Comparison of ENCODE assay signal across 18 cellular contexts in genomic region chr1:38039386-38039933, GRCh38. TPM values are rescaled to one million over a fixed set of nuclear protein-coding genes. Genes with fewer than 3 reads are reported as not detected.
DNase-seq lines count a peak whose midpoint lies in the region; ATAC-seq and TF ChIP-seq lines count a peak whose summit lies in the region.
"Had no signal": no experiment of that assay in that cellular context is flagged by ENCODE, and none has a peak within 500 bp of the region (broad histone marks: within the 10 kb centered on the region; RNA-seq: fewer than 3 reads in every experiment).

No MANE protein-coding gene starts in this region.

- no peaks in the 10 kb centered on the region for H3K9me3 Mint-ChIP-seq in mesothelial cell of epicardium

- H3F3A ChIP-seq in GM23248 (ENCODE audit: insufficient read depth): peaks cover 10% of the 10 kb centered on the region; the same call in 1 of the 2 replicates

- no peaks in the 10 kb centered on the region for H3K36me3 Mint-ChIP-seq in mesothelial cell of epicardium

- H4K91ac ChIP-seq in mesenchymal stem cell (ENCODE audit: low read length): no peak overlapping the region

- H3K9me2 ChIP-seq in GM23248 (ENCODE audit: insufficient read depth): no peaks in the 10 kb centered on the region

- no peak overlapping the region for H2AK5ac ChIP-seq in mesenchymal stem cell (ENCODE audit: low read length, severe bottlenecking)

- H3K23ac ChIP-seq in mesenchymal stem cell (ENCODE audit: low read length in 2 of 2): no peak overlapping the region

- no peak overlapping the region for H3K18ac ChIP-seq in mesenchymal stem cell (ENCODE audit: low read depth in 1 of 2, low read length in 2 of 2)

- no peaks in the 10 kb centered on the region for H3K79me1 ChIP-seq in mesenchymal stem cell (replicated peaks; ENCODE audit: low read length, poor library complexity, severe bottlenecking)

- no peak overlapping the region for H2AFZ ChIP-seq in GM23248
- no peak overlapping the region for H2AFZ ChIP-seq in mesenchymal stem cell (ENCODE audit: low read depth, low read length)

- H3K4me1 ChIP-seq in BLaER1 (peaks cover 18% of the 10 kb centered on the region), GM23248 (ENCODE audit: insufficient read depth) (peaks cover 12% of the 10 kb centered on the region), mesenchymal stem cell (ENCODE audit: control insufficient read depth, insufficient read depth, low read depth, low read length) (peaks cover 14% of the 10 kb centered on the region)

- H3K36me3 ChIP-seq in BLaER1: no peaks in the 10 kb centered on the region
- no peaks in the 10 kb centered on the region for H3K36me3 ChIP-seq in GM23248 (ENCODE audit: low read depth)
- no peaks in the 10 kb centered on the region for H3K36me3 ChIP-seq in mesenchymal stem cell (ENCODE audit: control insufficient read depth in 1 of 2, insufficient read depth in 2 of 2, low read depth in 1 of 2, low read length in 2 of 2)

- H2BK12ac ChIP-seq in mesenchymal stem cell (ENCODE audit: low read length in 2 of 2): no peak overlapping the region

- H3K27ac Mint-ChIP-seq in mesothelial cell of epicardium: no peak overlapping the region

- TF ChIP-seq CTCF in mesothelial cell of epicardium (IDR thresholded peaks at IDR 0.05; ENCODE audit: unreplicated experiment): no peak

- H3K9ac ChIP-seq in BLaER1: no peak overlapping the region
- H3K9ac ChIP-seq in GM23248: no peak overlapping the region
- no peak overlapping the region for H3K9ac ChIP-seq in mesenchymal stem cell (ENCODE audit: low read length)

- H3K27me3 ChIP-seq in BLaER1 (peaks cover 36% of the 10 kb centered on the region), GM23248 (replicated peaks; ENCODE audit: insufficient read depth) (peaks cover 37% of the 10 kb centered on the region), mesenchymal stem cell (ENCODE audit: control insufficient read depth in 1 of 2, insufficient read depth in 1 of 2, low read length in 2 of 2) (peaks cover 46 to 53% of the 10 kb centered on the region in 2 experiments)

- WGBS in GM23248 (ENCODE audit: low coverage in 1 of 2, low lambda C conversion rate in 2 of 2, missing lambda C conversion rate in 2 of 2), 2 experiments: 77 to 78% methylated on average over 15 of the region's 15 CpGs
- 96% methylated on average over 14 of the region's 15 CpGs for WGBS in mesenchymal stem cell

- H2BK5ac ChIP-seq in mesenchymal stem cell (ENCODE audit: low read depth, low read length, poor library complexity, severe bottlenecking): no peak overlapping the region

- H3K4me2 ChIP-seq in BLaER1: peak overlapping the region; percentile 74
- H3K4me2 ChIP-seq in GM23248 (ENCODE audit: unreplicated experiment): peak overlapping the region; percentile 43
- no peak overlapping the region for H3K4me2 ChIP-seq in mesenchymal stem cell (ENCODE audit: low read length, poor library complexity, severe bottlenecking)

- no peak overlapping the region for H4K8ac ChIP-seq in mesenchymal stem cell (ENCODE audit: low read length)

- no peaks in the 10 kb centered on the region for H3K79me2 ChIP-seq in GM23248 (ENCODE audit: insufficient read depth)

- no peak overlapping the region for H2BK120ac ChIP-seq in mesenchymal stem cell (ENCODE audit: low read depth, low read length)

- no peak for DNase-seq in GM23248
- no peak for DNase-seq in sciatic nerve (ENCODE audit: low spot score)
- DNase-seq in mesothelial cell of epicardium (ENCODE audit: low spot score in 2 of 2, unreplicated experiment in 2 of 2): no peak
- no peak for DNase-seq in DMS153 treated with DMSO at 0.1 percent for 48 hours (lab: John Stamatoyannopoulos, UW; ENCODE audit: unreplicated experiment)
- no peak for DNase-seq in mesenchymal stem cell
- DNase-seq in superior temporal gyrus (ENCODE audit: extremely low spot score): no peak
- DNase-seq: AML-193, DMS153, GF-D8, NCI-H1105, NCI-H2081 treated with DMSO at 0.1 percent for 48 hours, NCI-H510A, NCI-H748 treated with DMSO at 0.1 percent for 48 hours, RPMI8226, SHP77 treated with DMSO at 0.1 percent for 48 hours had no signal

- no peak overlapping the region for H3K27ac ChIP-seq in BLaER1
- no peak overlapping the region for H3K27ac ChIP-seq in GM23248
- no peak overlapping the region for H3K27ac ChIP-seq in mesenchymal stem cell (ENCODE audit: low read length, poor library complexity, severe bottlenecking)

- no peaks in the 10 kb centered on the region for H3K9me3 ChIP-seq in BLaER1
- H3K9me3 ChIP-seq in GM23248 (ENCODE audit: low read depth): no peaks in the 10 kb centered on the region
- no peaks in the 10 kb centered on the region for H3K9me3 ChIP-seq in mesenchymal stem cell (ENCODE audit: control insufficient read depth, low read length)

- peaks cover 29% of the 10 kb centered on the region for H4K20me1 ChIP-seq in BLaER1
- no peaks in the 10 kb centered on the region for H4K20me1 ChIP-seq in GM23248 (ENCODE audit: insufficient read depth)

- H3K4me3 ChIP-seq in BLaER1 (no peak overlapping the region), GM23248 (no peak overlapping the region), mesenchymal stem cell (ENCODE audit: insufficient read depth in 1 of 2, low read depth in 1 of 2, low read length in 2 of 2) (no peak overlapping the region)

- intact Hi-C loops in sciatic nerve (cut with DNase I): no loop called here

- H3K14ac ChIP-seq in mesenchymal stem cell (ENCODE audit: low read length in 2 of 2): no peak overlapping the region

- H3K4ac ChIP-seq in mesenchymal stem cell (ENCODE audit: low read depth in 1 of 2, low read length in 2 of 2): no peak overlapping the region

- H3K4me1 Mint-ChIP-seq in mesothelial cell of epicardium: peaks cover 2% of the 10 kb centered on the region

- H2BK15ac ChIP-seq in mesenchymal stem cell (ENCODE audit: low read depth, poor library complexity, severe bottlenecking): no peak overlapping the region

- in situ Hi-C loops in GM23248 (cut with MboI): no loop called here

- H3K4me3 Mint-ChIP-seq in mesothelial cell of epicardium: no peak overlapping the region

- peaks cover 80% of the 10 kb centered on the region for H3K27me3 Mint-ChIP-seq in mesothelial cell of epicardium (ENCODE audit: low read depth)

- ATAC-seq in esophagus mucosa: peak; percentile 2
- peak; percentile 37 for ATAC-seq in sciatic nerve

RNA-seq across cellular contexts. Expression of gene POU3F1, which starts 7.1 kb away (rescaled TPM):
- total RNA-seq in GM23248 (2014; rRNA removed; shearing (Covaris generic)): not detected in 2 replicates
- polyA plus RNA-seq in GM23248 (2016; fragmentation: Nextera tagmentation; extraction: Ambion mirVana): not detected in 2 replicates
- 6.0 TPM for total RNA-seq in esophagus mucosa
- 19.1 TPM for total RNA-seq in sciatic nerve
- total RNA-seq in mesothelial cell of epicardium: 0.16 to 0.45 TPM (median 0.29 TPM) in 3 replicates
- polyA plus RNA-seq in mesenchymal stem cell (2013, experiment 1 of 2): not detected
- polyA plus RNA-seq in mesenchymal stem cell (2013, experiment 2 of 2): 0.01 TPM
- total RNA-seq: LHCN-M2 had no signal

RNA-seq across cellular contexts. Expression of gene UTP11, which starts 26.9 kb away (rescaled TPM):
- total RNA-seq in GM23248 (2014; rRNA removed; shearing (Covaris generic)): 25.8 and 37.1 TPM in 2 replicates
- 51.0 and 54.3 TPM in 2 replicates for polyA plus RNA-seq in GM23248 (2016; fragmentation: Nextera tagmentation; extraction: Ambion mirVana)
- total RNA-seq in esophagus mucosa: 30.3 TPM
- 32.6 TPM for total RNA-seq in sciatic nerve
- 32.3 to 37.2 TPM (median 36.5 TPM) in 3 replicates for total RNA-seq in mesothelial cell of epicardium
- 60.0 TPM for polyA plus RNA-seq in mesenchymal stem cell (2013, experiment 1 of 2)
- 63.6 TPM for polyA plus RNA-seq in mesenchymal stem cell (2013, experiment 2 of 2)

RNA-seq across cellular contexts. Expression of gene FHL3, which starts 34.1 kb away (rescaled TPM):
- 26.9 and 31.7 TPM in 2 replicates for total RNA-seq in GM23248 (2014; rRNA removed; shearing (Covaris generic))
- 44.4 and 48.0 TPM in 2 replicates for polyA plus RNA-seq in GM23248 (2016; fragmentation: Nextera tagmentation; extraction: Ambion mirVana)
- 10.6 TPM for total RNA-seq in esophagus mucosa
- total RNA-seq in sciatic nerve: 27.9 TPM
- 46.1 to 50.6 TPM (median 46.2 TPM) in 3 replicates for total RNA-seq in mesothelial cell of epicardium
- 54.7 TPM for polyA plus RNA-seq in mesenchymal stem cell (2013, experiment 1 of 2)
- polyA plus RNA-seq in mesenchymal stem cell (2013, experiment 2 of 2): 53.0 TPM

RNA-seq across cellular contexts. Expression of gene SF3A3, which starts 49.6 kb away (rescaled TPM):
- 37.9 and 62.3 TPM in 2 replicates for total RNA-seq in GM23248 (2014; rRNA removed; shearing (Covaris generic))
- polyA plus RNA-seq in GM23248 (2016; fragmentation: Nextera tagmentation; extraction: Ambion mirVana): 63.4 and 72.3 TPM in 2 replicates
- 41.7 TPM for total RNA-seq in esophagus mucosa
- 47.9 TPM for total RNA-seq in sciatic nerve
- 69.8 to 82.2 TPM (median 80.7 TPM) in 3 replicates for total RNA-seq in mesothelial cell of epicardium
- 34.6 TPM for polyA plus RNA-seq in mesenchymal stem cell (2013, experiment 1 of 2)
- polyA plus RNA-seq in mesenchymal stem cell (2013, experiment 2 of 2): 33.6 TPM
